ENCODE assay signal across 1 cellular context in the genomic region with DNA sequence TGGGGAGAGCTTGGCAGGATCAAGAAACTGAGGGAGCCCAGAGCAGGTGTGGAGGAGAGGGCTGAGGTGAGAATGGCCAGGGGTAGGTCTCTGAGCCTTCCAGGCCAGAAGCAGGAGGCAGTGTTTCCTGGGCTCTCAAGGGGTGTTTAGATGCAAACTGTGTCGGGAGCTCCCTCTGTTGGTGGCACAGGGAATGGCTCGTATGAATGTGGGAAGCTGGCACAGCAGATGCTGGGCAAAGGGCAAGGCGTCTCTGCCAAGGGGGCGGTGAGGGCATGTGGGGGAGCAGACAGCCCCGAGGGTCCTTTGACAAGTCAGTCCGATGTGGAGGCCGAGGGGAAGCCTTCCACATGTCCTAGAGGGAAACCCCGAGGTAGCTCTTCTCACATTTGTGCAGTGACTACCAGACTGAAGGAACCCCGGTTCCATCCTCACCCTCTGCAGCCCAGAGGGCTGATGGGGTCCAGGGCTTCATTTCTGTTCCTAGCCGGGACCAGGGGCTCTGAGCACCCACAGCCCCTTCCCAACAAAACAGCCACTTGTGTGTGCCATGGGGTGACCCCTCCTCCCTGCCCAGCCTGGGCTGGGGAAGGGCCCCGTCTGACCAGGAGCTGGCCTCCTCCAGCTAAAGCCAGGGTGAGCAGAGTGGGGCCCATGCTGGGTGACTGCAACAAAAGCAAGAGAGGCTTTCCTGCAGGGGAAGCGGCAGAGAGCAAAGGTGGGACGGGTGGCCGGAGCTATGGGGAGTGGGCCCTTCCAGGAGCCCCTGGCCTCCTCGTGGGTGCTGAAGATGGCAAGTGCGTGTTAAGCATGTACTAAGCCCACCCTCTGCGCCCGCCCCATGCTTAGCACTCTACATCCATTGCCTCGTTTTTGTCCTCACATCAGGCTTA.
TF ChIP-seq lines count a peak whose summit lies in the region.

No MANE protein-coding gene starts in this region.

TF ChIP-seq in GM23338, 12 proteins besides CTCF, POLR2A, EP300 and RAD21 (continued from another document):
- TF ChIP-seq, protein P1, sequence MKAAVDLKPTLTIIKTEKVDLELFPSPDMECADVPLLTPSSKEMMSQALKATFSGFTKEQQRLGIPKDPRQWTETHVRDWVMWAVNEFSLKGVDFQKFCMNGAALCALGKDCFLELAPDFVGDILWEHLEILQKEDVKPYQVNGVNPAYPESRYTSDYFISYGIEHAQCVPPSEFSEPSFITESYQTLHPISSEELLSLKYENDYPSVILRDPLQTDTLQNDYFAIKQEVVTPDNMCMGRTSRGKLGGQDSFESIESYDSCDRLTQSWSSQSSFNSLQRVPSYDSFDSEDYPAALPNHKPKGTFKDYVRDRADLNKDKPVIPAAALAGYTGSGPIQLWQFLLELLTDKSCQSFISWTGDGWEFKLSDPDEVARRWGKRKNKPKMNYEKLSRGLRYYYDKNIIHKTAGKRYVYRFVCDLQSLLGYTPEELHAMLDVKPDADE (IDR thresholded peaks at IDR 0.05): no peak
